ENCODE assay signal across 2 cellular contexts in the genomic region with DNA sequence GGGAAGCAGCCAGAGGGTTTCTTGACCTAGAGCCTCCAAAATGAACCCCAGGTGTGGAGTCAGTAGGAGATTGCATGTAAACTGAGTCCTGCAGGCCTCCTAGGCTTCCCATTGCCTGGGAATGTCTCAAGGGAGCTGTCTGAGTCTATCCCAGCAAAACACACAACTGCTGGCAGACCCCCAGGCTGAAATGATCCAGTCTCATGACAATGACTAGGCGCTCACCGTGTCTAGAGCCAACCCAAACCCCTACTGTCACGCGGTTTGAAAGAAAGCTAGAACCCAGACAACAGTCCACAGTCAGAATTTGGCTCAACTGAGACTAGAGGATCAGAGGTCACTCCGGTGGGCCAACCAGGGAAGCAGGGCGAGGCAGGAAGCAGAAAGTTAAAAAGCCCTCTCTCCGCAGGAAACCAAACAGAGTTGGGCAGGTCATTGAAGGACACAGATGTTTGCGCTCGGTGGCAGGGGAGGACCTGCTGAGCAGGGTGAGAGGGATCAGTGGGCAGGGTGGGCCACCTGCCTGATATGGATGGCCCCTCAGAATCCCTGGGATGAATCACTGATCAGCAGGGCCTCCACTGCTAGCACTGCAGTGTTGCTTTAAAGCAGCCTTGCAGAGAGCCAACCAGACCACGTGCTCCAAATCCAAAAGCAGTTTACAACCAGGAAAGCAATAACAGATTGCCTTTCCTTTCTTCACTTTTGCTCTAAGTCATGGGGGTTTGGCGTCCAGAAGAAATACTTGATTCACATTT.
TF ChIP-seq lines count a peak whose summit lies in the region.

No MANE protein-coding gene starts in this region.

TF ChIP-seq in IMR-90, 13 proteins besides CTCF, POLR2A, EP300 and RAD21:
- TF ChIP-seq MAZ (IDR thresholded peaks at IDR 0.05; ENCODE audit: borderline replicate concordance, low read depth, low read length) = no peak
- TF ChIP-seq, protein P1, sequence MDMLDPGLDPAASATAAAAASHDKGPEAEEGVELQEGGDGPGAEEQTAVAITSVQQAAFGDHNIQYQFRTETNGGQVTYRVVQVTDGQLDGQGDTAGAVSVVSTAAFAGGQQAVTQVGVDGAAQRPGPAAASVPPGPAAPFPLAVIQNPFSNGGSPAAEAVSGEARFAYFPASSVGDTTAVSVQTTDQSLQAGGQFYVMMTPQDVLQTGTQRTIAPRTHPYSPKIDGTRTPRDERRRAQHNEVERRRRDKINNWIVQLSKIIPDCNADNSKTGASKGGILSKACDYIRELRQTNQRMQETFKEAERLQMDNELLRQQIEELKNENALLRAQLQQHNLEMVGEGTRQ (IDR thresholded peaks at IDR 0.05; ENCODE audit: low read depth, low read length) = peak; percentile 44
TF ChIP-seq in IMR-90: peak in this region for 1.

TF ChIP-seq in liver, 16 proteins besides CTCF, POLR2A, EP300 and RAD21:
- TF ChIP-seq, protein P2, sequence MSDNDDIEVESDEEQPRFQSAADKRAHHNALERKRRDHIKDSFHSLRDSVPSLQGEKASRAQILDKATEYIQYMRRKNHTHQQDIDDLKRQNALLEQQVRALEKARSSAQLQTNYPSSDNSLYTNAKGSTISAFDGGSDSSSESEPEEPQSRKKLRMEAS (IDR thresholded peaks at IDR 0.05) = peak; percentile 71
- TF ChIP-seq FOXA2 (IDR thresholded peaks at IDR 0.05) = no peak
- peak; percentile 74 to 82 for TF ChIP-seq RXRA (IDR thresholded peaks at IDR 0.05)
- TF ChIP-seq, protein P3, sequence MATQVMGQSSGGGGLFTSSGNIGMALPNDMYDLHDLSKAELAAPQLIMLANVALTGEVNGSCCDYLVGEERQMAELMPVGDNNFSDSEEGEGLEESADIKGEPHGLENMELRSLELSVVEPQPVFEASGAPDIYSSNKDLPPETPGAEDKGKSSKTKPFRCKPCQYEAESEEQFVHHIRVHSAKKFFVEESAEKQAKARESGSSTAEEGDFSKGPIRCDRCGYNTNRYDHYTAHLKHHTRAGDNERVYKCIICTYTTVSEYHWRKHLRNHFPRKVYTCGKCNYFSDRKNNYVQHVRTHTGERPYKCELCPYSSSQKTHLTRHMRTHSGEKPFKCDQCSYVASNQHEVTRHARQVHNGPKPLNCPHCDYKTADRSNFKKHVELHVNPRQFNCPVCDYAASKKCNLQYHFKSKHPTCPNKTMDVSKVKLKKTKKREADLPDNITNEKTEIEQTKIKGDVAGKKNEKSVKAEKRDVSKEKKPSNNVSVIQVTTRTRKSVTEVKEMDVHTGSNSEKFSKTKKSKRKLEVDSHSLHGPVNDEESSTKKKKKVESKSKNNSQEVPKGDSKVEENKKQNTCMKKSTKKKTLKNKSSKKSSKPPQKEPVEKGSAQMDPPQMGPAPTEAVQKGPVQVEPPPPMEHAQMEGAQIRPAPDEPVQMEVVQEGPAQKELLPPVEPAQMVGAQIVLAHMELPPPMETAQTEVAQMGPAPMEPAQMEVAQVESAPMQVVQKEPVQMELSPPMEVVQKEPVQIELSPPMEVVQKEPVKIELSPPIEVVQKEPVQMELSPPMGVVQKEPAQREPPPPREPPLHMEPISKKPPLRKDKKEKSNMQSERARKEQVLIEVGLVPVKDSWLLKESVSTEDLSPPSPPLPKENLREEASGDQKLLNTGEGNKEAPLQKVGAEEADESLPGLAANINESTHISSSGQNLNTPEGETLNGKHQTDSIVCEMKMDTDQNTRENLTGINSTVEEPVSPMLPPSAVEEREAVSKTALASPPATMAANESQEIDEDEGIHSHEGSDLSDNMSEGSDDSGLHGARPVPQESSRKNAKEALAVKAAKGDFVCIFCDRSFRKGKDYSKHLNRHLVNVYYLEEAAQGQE (IDR thresholded peaks at IDR 0.05) = no peak
- TF ChIP-seq SP1 (IDR thresholded peaks at IDR 0.05) = peak; percentile 73
- TF ChIP-seq NR2F2 (IDR thresholded peaks at IDR 0.05) = peak; percentile 85
- TF ChIP-seq HNF4A (conservative IDR thresholded peaks at IDR 0.05) = peak; percentile 53 to 55
- no peak for TF ChIP-seq FOXA1 (IDR thresholded peaks at IDR 0.05)
- TF ChIP-seq JUND (IDR thresholded peaks at IDR 0.05) = no peak
- TF ChIP-seq EGR1 (IDR thresholded peaks at IDR 0.05; ENCODE audit: low read depth in 2 of 2) = no peak
- TF ChIP-seq, protein P4, sequence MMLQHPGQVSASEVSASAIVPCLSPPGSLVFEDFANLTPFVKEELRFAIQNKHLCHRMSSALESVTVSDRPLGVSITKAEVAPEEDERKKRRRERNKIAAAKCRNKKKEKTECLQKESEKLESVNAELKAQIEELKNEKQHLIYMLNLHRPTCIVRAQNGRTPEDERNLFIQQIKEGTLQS (IDR thresholded peaks at IDR 0.05) = no peak
- TF ChIP-seq, protein P5, sequence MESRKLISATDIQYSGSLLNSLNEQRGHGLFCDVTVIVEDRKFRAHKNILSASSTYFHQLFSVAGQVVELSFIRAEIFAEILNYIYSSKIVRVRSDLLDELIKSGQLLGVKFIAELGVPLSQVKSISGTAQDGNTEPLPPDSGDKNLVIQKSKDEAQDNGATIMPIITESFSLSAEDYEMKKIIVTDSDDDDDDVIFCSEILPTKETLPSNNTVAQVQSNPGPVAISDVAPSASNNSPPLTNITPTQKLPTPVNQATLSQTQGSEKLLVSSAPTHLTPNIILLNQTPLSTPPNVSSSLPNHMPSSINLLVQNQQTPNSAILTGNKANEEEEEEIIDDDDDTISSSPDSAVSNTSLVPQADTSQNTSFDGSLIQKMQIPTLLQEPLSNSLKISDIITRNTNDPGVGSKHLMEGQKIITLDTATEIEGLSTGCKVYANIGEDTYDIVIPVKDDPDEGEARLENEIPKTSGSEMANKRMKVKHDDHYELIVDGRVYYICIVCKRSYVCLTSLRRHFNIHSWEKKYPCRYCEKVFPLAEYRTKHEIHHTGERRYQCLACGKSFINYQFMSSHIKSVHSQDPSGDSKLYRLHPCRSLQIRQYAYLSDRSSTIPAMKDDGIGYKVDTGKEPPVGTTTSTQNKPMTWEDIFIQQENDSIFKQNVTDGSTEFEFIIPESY (IDR thresholded peaks at IDR 0.05) = no peak
- TF ChIP-seq GABPA (IDR thresholded peaks at IDR 0.05 in 1 of 2, conservative IDR thresholded peaks at IDR 0.05 in 1 of 2) = peak in 1 of 2 donors; percentile 74
